Comparison of ENCODE assay signal across 20 cellular contexts in genomic region chr9:38082456-38083287, GRCh38. TPM values are rescaled to one million over a fixed set of nuclear protein-coding genes. Genes with fewer than 3 reads are reported as not detected.
DNase-seq lines count a peak whose midpoint lies in the region; ATAC-seq, FAIRE-seq and TF ChIP-seq lines count a peak whose summit lies in the region.
"Had no signal": no experiment of that assay in that cellular context is flagged by ENCODE, and none has a peak within 500 bp of the region (broad histone marks: within the 10 kb centered on the region; RNA-seq: fewer than 3 reads in every experiment).

No MANE protein-coding gene starts in this region.

- intact Hi-C loops in dorsolateral prefrontal cortex (cut with DNase I), result no loop called here

- H3K9me3 ChIP-seq in cardiac muscle cell (ENCODE audit: low read depth), result no peaks in the 10 kb centered on the region
- H3K9me3 ChIP-seq: Caco-2, thoracic aorta had no signal

- DNase-seq in GM03348 (ENCODE audit: low spot score) (peak; percentile 55), RPMI7951 (ENCODE audit: low read depth) (peak; percentile 26), cardiac muscle cell (ENCODE audit: low read depth in 1 of 2, low spot score in 1 of 2) (peak; percentile 25 to 51), nephron progenitor cell (no peak), dorsolateral prefrontal cortex (no peak), GM12892 (ENCODE audit: insufficient read length) (no peak)
- DNase-seq: activated CD4-positive, alpha-beta T cell treated with anti-CD3 and anti-CD28 coated beads, Interleukin-2, amount 50 U/mL, for 1 hour; activated naive CD4-positive, alpha-beta T cell treated with anti-CD3 and anti-CD28 coated beads, Interleukin-2, amount 10 ng/mL, durations not matched to agents 7 days and 5 days; Caco-2; Karpas-422; midbrain; NCI-H1105; NCI-H2081 treated with DMSO at 0.1 percent for 48 hours; SIG-M5 had no signal

- TF ChIP-seq CTCF in cardiac muscle cell (IDR thresholded peaks at IDR 0.05; ENCODE audit: low read depth, low read length) (no peak), nephron progenitor cell (IDR thresholded peaks at IDR 0.05) (no peak), dorsolateral prefrontal cortex (IDR thresholded peaks at IDR 0.05 in 54 of 56, conservative IDR thresholded peaks at IDR 0.05 in 2 of 56; ENCODE audit: low read depth in 1 of 56, partially characterized antibody in 56 of 56) (no peak)

- ATAC-seq in HG03432 (IDR thresholded peaks at IDR 0.05; ENCODE audit: unreplicated experiment), result no peak
- no peak for ATAC-seq in GM18870 (IDR thresholded peaks at IDR 0.05; ENCODE audit: unreplicated experiment)

- peaks cover 31% of the 10 kb centered on the region for H3K4me1 Mint-ChIP-seq in nephron progenitor cell
- H3K4me1 Mint-ChIP-seq: activated naive CD4-positive, alpha-beta T cell treated with anti-CD3 and anti-CD28 coated beads, Interleukin-2, amount 10 ng/mL, durations not matched to agents 7 days and 5 days had no signal

- H3K27me3 Mint-ChIP-seq in nephron progenitor cell (ENCODE audit: low read depth, poor library complexity), result peaks cover 6% of the 10 kb centered on the region

- no peak for FAIRE-seq in GM12892 (lab: Jason Lieb, UNC)
- FAIRE-seq: astrocyte, H54, HTR-8/SVneo had no signal

- H3K27me3 ChIP-seq in cardiac muscle cell (no peaks in the 10 kb centered on the region), dorsolateral prefrontal cortex (no peaks in the 10 kb centered on the region)

- H3K27ac ChIP-seq in cardiac muscle cell (no peak overlapping the region), dorsolateral prefrontal cortex (no peak overlapping the region)
- H3K27ac ChIP-seq: thoracic aorta had no signal

- H3K4me1 ChIP-seq in cardiac muscle cell (ENCODE audit: low read depth), result peaks cover 18% of the 10 kb centered on the region
- H3K4me1 ChIP-seq: Caco-2 had no signal

- no peaks in the 10 kb centered on the region for H3K36me3 ChIP-seq in cardiac muscle cell
- H3K36me3 ChIP-seq: thoracic aorta had no signal

- no peaks in the 10 kb centered on the region for H3K36me3 Mint-ChIP-seq in nephron progenitor cell (ENCODE audit: low read depth)
- H3K36me3 Mint-ChIP-seq: activated naive CD4-positive, alpha-beta T cell treated with anti-CD3 and anti-CD28 coated beads, Interleukin-2, amount 10 ng/mL, durations not matched to agents 7 days and 5 days had no signal

- H3K4me3 ChIP-seq in cardiac muscle cell (no peak overlapping the region), dorsolateral prefrontal cortex (no peak overlapping the region)
- H3K4me3 ChIP-seq: thoracic aorta had no signal

- H3K27ac Mint-ChIP-seq in nephron progenitor cell, result peak overlapping the region; percentile 22
- H3K27ac Mint-ChIP-seq: activated naive CD4-positive, alpha-beta T cell treated with anti-CD3 and anti-CD28 coated beads, Interleukin-2, amount 10 ng/mL, durations not matched to agents 7 days and 5 days had no signal

- no peak for TF ChIP-seq POLR2A in GM12892 (IDR thresholded peaks at IDR 0.05; ENCODE audit: low read depth, low read length)

- H3K4me3 Mint-ChIP-seq in nephron progenitor cell, result no peak overlapping the region
- H3K4me3 Mint-ChIP-seq: activated naive CD4-positive, alpha-beta T cell treated with anti-CD3 and anti-CD28 coated beads, Interleukin-2, amount 10 ng/mL, durations not matched to agents 7 days and 5 days had no signal

- no peaks in the 10 kb centered on the region for H3K9me3 Mint-ChIP-seq in nephron progenitor cell
- H3K9me3 Mint-ChIP-seq: activated naive CD4-positive, alpha-beta T cell treated with anti-CD3 and anti-CD28 coated beads, Interleukin-2, amount 10 ng/mL, durations not matched to agents 7 days and 5 days had no signal

RNA-seq across cellular contexts. Expression of gene SHB, which starts 13.6 kb away (rescaled TPM):
- 10.0 and 10.7 TPM in 2 replicates for total RNA-seq in RPMI7951 (2014; rRNA removed; shearing (Covaris generic))
- 36.0 and 46.9 TPM in 2 replicates for total RNA-seq in cardiac muscle cell
- 28.2 and 32.4 TPM in 2 replicates for polyA plus RNA-seq in cardiac muscle cell
- total RNA-seq in dorsolateral prefrontal cortex, result 10 to 100 TPM in 104 of 120 experiments, 1 to 10 TPM in 16; 6.0 to 49.5 (median 17.2) TPM
- polyA plus RNA-seq in GM12892 (2012; ENCODE audit: missing spikeins), result 1.0 TPM

Comparison
In these comparisons a context has a peak if more than half of its experiments do, and no peak if none do; other contexts are left out.
1. DNase-seq: peak in GM03348 (single experiment), RPMI7951 (single experiment) and cardiac muscle cell (2 of 2); none in nephron progenitor cell (single experiment), dorsolateral prefrontal cortex (0 of 10) and GM12892 (single experiment).